In genomic region chr2:128396500-128396891, GRCh38 we compare ENCODE assay signal across 11 cellular contexts.
DNase-seq lines count a peak whose midpoint lies in the region; TF ChIP-seq lines count a peak whose summit lies in the region.
"Had no signal": no experiment of that assay in that cellular context is flagged by ENCODE, and none has a peak within 500 bp of the region (broad histone marks: within the 10 kb centered on the region; RNA-seq: fewer than 3 reads in every experiment).

No MANE protein-coding gene starts in this region.

- TF ChIP-seq CTCF in cardiac muscle cell (IDR thresholded peaks at IDR 0.05; ENCODE audit: low read depth, low read length) (no peak), right atrium auricular region (IDR thresholded peaks at IDR 0.05) (no peak), brain microvascular endothelial cell (IDR thresholded peaks at IDR 0.05; ENCODE audit: low read depth, low read length, missing control alignments) (no peak), uterus (IDR thresholded peaks at IDR 0.05) (no peak)

- H3K4me1 ChIP-seq in cardiac muscle cell (ENCODE audit: low read depth) (no peaks in the 10 kb centered on the region), right atrium auricular region (no peaks in the 10 kb centered on the region), uterus (no peaks in the 10 kb centered on the region)
- H3K4me1 ChIP-seq: upper lobe of left lung had no signal

- H3K4me3 ChIP-seq in cardiac muscle cell (no peak overlapping the region), right atrium auricular region (no peak overlapping the region), brain microvascular endothelial cell (ENCODE audit: low read depth, low read length) (no peak overlapping the region), uterus (no peak overlapping the region)
- H3K4me3 ChIP-seq: upper lobe of left lung had no signal

- no peaks in the 10 kb centered on the region for H3K36me3 ChIP-seq in cardiac muscle cell
- no peaks in the 10 kb centered on the region for H3K36me3 ChIP-seq in right atrium auricular region
- no peaks in the 10 kb centered on the region for H3K36me3 ChIP-seq in brain microvascular endothelial cell (replicated peaks)
- H3K36me3 ChIP-seq in uterus: no peaks in the 10 kb centered on the region
- H3K36me3 ChIP-seq: upper lobe of left lung had no signal

- H3K27ac ChIP-seq in cardiac muscle cell (no peak overlapping the region), right atrium auricular region (no peak overlapping the region), brain microvascular endothelial cell (peak overlapping the region; percentile 70), uterus (no peak overlapping the region)
- H3K27ac ChIP-seq: upper lobe of left lung had no signal

- H3K9me3 ChIP-seq in cardiac muscle cell (ENCODE audit: low read depth) (no peaks in the 10 kb centered on the region), right atrium auricular region (no peaks in the 10 kb centered on the region), uterus (no peaks in the 10 kb centered on the region)
- H3K9me3 ChIP-seq: upper lobe of left lung had no signal

- in situ Hi-C loops in brain microvascular endothelial cell (cut with HindIII; ENCODE audit: low pct_ligation_motif_present, low sequenced_read_pairs): no loop called here

- peak; percentile 29 to 52 for DNase-seq in cardiac muscle cell (ENCODE audit: low read depth in 1 of 2, low spot score in 1 of 2)
- DNase-seq in right atrium auricular region (ENCODE audit: low spot score): no peak
- peak; percentile 67 for DNase-seq in brain microvascular endothelial cell
- peak; percentile 51 for DNase-seq in kidney tubule cell (ENCODE audit: low spot score)
- no peak for DNase-seq in activated T-cell treated with anti-CD3 and anti-CD28 coated beads for 4 hours
- DNase-seq in central memory CD4-positive, alpha-beta T cell: no peak
- no peak for DNase-seq in NCI-H2029 (lab: John Stamatoyannopoulos, UW)
- no peak for DNase-seq in uterus
- DNase-seq: DND-41, Right ventricle myocardium superior had no signal

- H3K27me3 ChIP-seq in cardiac muscle cell (no peaks in the 10 kb centered on the region), right atrium auricular region (no peaks in the 10 kb centered on the region), brain microvascular endothelial cell (replicated peaks) (no peaks in the 10 kb centered on the region), uterus (no peaks in the 10 kb centered on the region)
- H3K27me3 ChIP-seq: upper lobe of left lung had no signal

- intact Hi-C loops in uterus (cut with DNase I; ENCODE audit: low total_unique reads): no loop called here

- TF ChIP-seq POLR2A in uterus (IDR thresholded peaks at IDR 0.05): no peak

Comparison
In these comparisons a context has a peak if more than half of its experiments do, and no peak if none do; other contexts are left out.
1. DNase-seq: peak in cardiac muscle cell (2 of 2), brain microvascular endothelial cell (single experiment) and kidney tubule cell (single experiment); none in right atrium auricular region (single experiment), activated T-cell treated with anti-CD3 and anti-CD28 coated beads for 4 hours (single experiment), central memory CD4-positive, alpha-beta T cell (single experiment), NCI-H2029 (single experiment) and uterus (0 of 2).